ENCODE assay signal across 10 cellular contexts in genomic region chr10:124648131-124648475, GRCh38.
DNase-seq lines count a peak whose midpoint lies in the region; ATAC-seq and TF ChIP-seq lines count a peak whose summit lies in the region.
"Had no signal": no experiment of that assay in that cellular context is flagged by ENCODE, and none has a peak within 500 bp of the region (broad histone marks: within the 10 kb centered on the region; RNA-seq: fewer than 3 reads in every experiment).

No MANE protein-coding gene starts in this region.

- no CpG with 5 or more reads among the region's 7 CpGs for WGBS in right lobe of liver (ENCODE audit: insufficient coverage, low coverage, low lambda C conversion rate, missing lambda C conversion rate)

- H3K36me3 Mint-ChIP-seq in activated CD4-positive, alpha-beta T cell treated with anti-CD3 and anti-CD28 coated beads for 36 hours (ENCODE audit: low read depth), result no peaks in the 10 kb centered on the region
- H3K36me3 Mint-ChIP-seq in activated T-helper 2 cell treated with anti-CD3 and anti-CD28 coated beads, Interferon-gamma antibody, Interleukin-2, Interleukin-4, amounts not matched to agents 10 μg/mL and 5 μg/mL and 100 μg/mL, durations not matched to agents 14 hours and 24 hours and 36 hours (ENCODE audit: low read depth), result peaks cover 18% of the 10 kb centered on the region

- H3K4me1 ChIP-seq in right lobe of liver (peaks cover 0 to 33% (median 2%) of the 10 kb centered on the region in 4 donors), stomach smooth muscle (ENCODE audit: control insufficient read depth, insufficient read depth, low read length) (peaks cover 49% of the 10 kb centered on the region)

- POLR2A ChIA-PET in activated CD4-positive, alpha-beta T cell treated with anti-CD3 and anti-CD28 coated beads for 36 hours (lab: Charles Lee), result interaction anchor here (1.7 kb wide), 1 partner anchor 41 kb away, joined by 7 read pairs; no protein-coding TSS in a partner anchor

- peak overlapping the region; percentile 85 for H3K27ac Mint-ChIP-seq in activated CD4-positive, alpha-beta T cell treated with anti-CD3 and anti-CD28 coated beads for 36 hours
- H3K27ac Mint-ChIP-seq in activated T-helper 2 cell treated with anti-CD3 and anti-CD28 coated beads, Interferon-gamma antibody, Interleukin-2, Interleukin-4, amounts not matched to agents 10 μg/mL and 5 μg/mL and 100 μg/mL, durations not matched to agents 14 hours and 24 hours and 36 hours, result peak overlapping the region; percentile 84

- no peak for TF ChIP-seq CTCF in right lobe of liver (IDR thresholded peaks at IDR 0.05)

- H3K27me3 Mint-ChIP-seq in activated CD4-positive, alpha-beta T cell treated with anti-CD3 and anti-CD28 coated beads for 36 hours, result no peaks in the 10 kb centered on the region
- H3K27me3 Mint-ChIP-seq in activated T-helper 2 cell treated with anti-CD3 and anti-CD28 coated beads, Interferon-gamma antibody, Interleukin-2, Interleukin-4, amounts not matched to agents 10 μg/mL and 5 μg/mL and 100 μg/mL, durations not matched to agents 14 hours and 24 hours and 36 hours (ENCODE audit: low read depth), result no peaks in the 10 kb centered on the region

- peak overlapping the region; percentile 40 for H3K4me3 Mint-ChIP-seq in activated CD4-positive, alpha-beta T cell treated with anti-CD3 and anti-CD28 coated beads for 36 hours
- H3K4me3 Mint-ChIP-seq in activated T-helper 2 cell treated with anti-CD3 and anti-CD28 coated beads, Interferon-gamma antibody, Interleukin-2, Interleukin-4, amounts not matched to agents 10 μg/mL and 5 μg/mL and 100 μg/mL, durations not matched to agents 14 hours and 24 hours and 36 hours (ENCODE audit: low read depth), result peak overlapping the region; percentile 60

- no peaks in the 10 kb centered on the region for H3K27me3 ChIP-seq in right lobe of liver
- H3K27me3 ChIP-seq in stomach smooth muscle (ENCODE audit: control insufficient read depth in 1 of 2, insufficient read depth in 2 of 2, low read length in 2 of 2), result no peaks in the 10 kb centered on the region

- no peak overlapping the region for H3K9ac ChIP-seq in stomach smooth muscle (ENCODE audit: low read length in 2 of 2)

- CTCF ChIA-PET in activated CD4-positive, alpha-beta T cell treated with anti-CD3 and anti-CD28 coated beads for 36 hours (lab: Charles Lee), result interaction anchor here (0.6 to 3.0 kb wide), 12 partner anchors 9 to 93 kb away, joined by 3 to 28 read pairs (median 4); no protein-coding TSS in a partner anchor

- no peak for TF ChIP-seq POLR2A in right lobe of liver (IDR thresholded peaks at IDR 0.05)

- H3K9me3 ChIP-seq in right lobe of liver (no peaks in the 10 kb centered on the region), stomach smooth muscle (ENCODE audit: control insufficient read depth in 2 of 2, low read length in 2 of 2) (no peaks in the 10 kb centered on the region)
- H3K9me3 ChIP-seq: A549 had no signal

- H3K4me3 ChIP-seq in right lobe of liver, result no peak overlapping the region
- no peak overlapping the region for H3K4me3 ChIP-seq in stomach smooth muscle (ENCODE audit: low read length in 2 of 2)
- H3K4me3 ChIP-seq: A549 had no signal

- H3K27ac ChIP-seq in right lobe of liver (peak overlapping the region in 2 of 3 donors; percentile 20 to 53), stomach smooth muscle (ENCODE audit: low read length) (peak overlapping the region; percentile 60)

- peaks cover 78% of the 10 kb centered on the region for H3K4me1 Mint-ChIP-seq in activated CD4-positive, alpha-beta T cell treated with anti-CD3 and anti-CD28 coated beads for 36 hours
- H3K4me1 Mint-ChIP-seq in activated T-helper 2 cell treated with anti-CD3 and anti-CD28 coated beads, Interferon-gamma antibody, Interleukin-2, Interleukin-4, amounts not matched to agents 10 μg/mL and 5 μg/mL and 100 μg/mL, durations not matched to agents 14 hours and 24 hours and 36 hours (ENCODE audit: low read depth), result peaks cover 60% of the 10 kb centered on the region

- ATAC-seq in activated CD4-positive, alpha-beta T cell treated with anti-CD3 and anti-CD28 coated beads for 36 hours, result no peak
- no peak for ATAC-seq in right lobe of liver
- ATAC-seq in HG02763 (IDR thresholded peaks at IDR 0.05; ENCODE audit: unreplicated experiment), result no peak
- ATAC-seq in GM18909 (IDR thresholded peaks at IDR 0.05; ENCODE audit: poor library complexity, unreplicated experiment), result no peak

- intact Hi-C loops in activated CD4-positive, alpha-beta T cell treated with anti-CD3 and anti-CD28 coated beads for 36 hours (cut with DNase I, micrococcal nuclease), result loop anchor here (1.0 to 2.0 kb wide), 4 partner anchors 41 to 93 kb away; no protein-coding TSS in a partner anchor
- intact Hi-C loops in activated T-helper 2 cell treated with anti-CD3 and anti-CD28 coated beads, Interferon-gamma antibody, Interleukin-2, Interleukin-4, amounts not matched to agents 10 μg/mL and 5 μg/mL and 100 μg/mL, durations not matched to agents 14 hours and 24 hours and 36 hours (cut with micrococcal nuclease), result loop anchor here (1.0 to 2.0 kb wide), 3 partner anchors 41 to 93 kb away; no protein-coding TSS in a partner anchor
- intact Hi-C loops in right lobe of liver (cut with DNase I), result no loop called here

- no peaks in the 10 kb centered on the region for H3K36me3 ChIP-seq in right lobe of liver
- no peaks in the 10 kb centered on the region for H3K36me3 ChIP-seq in stomach smooth muscle (ENCODE audit: control insufficient read depth in 2 of 2, insufficient read depth in 2 of 2, low read length in 2 of 2)

- no peaks in the 10 kb centered on the region for H3K9me3 Mint-ChIP-seq in activated CD4-positive, alpha-beta T cell treated with anti-CD3 and anti-CD28 coated beads for 36 hours (ENCODE audit: low read depth)
- no peaks in the 10 kb centered on the region for H3K9me3 Mint-ChIP-seq in activated T-helper 2 cell treated with anti-CD3 and anti-CD28 coated beads, Interferon-gamma antibody, Interleukin-2, Interleukin-4, amounts not matched to agents 10 μg/mL and 5 μg/mL and 100 μg/mL, durations not matched to agents 14 hours and 24 hours and 36 hours

- DNase-seq in activated CD4-positive, alpha-beta T cell treated with anti-CD3 and anti-CD28 coated beads for 36 hours, result no peak
- DNase-seq in activated CD4-positive, alpha-beta T cell treated with anti-CD3 and anti-CD28 coated beads, Interleukin-2, amount 50 U/mL, for 48 hours, result no peak
- DNase-seq in activated T-helper 2 cell treated with anti-CD3 and anti-CD28 coated beads, Interferon-gamma antibody, Interleukin-2, Interleukin-4, amounts not matched to agents 10 μg/mL and 5 μg/mL and 100 μg/mL, durations not matched to agents 14 hours and 24 hours and 36 hours (ENCODE audit: low spot score), result no peak
- DNase-seq in right lobe of liver (no peak), DMS79 treated with DMSO at 0.1 percent for 48 hours (lab: John Stamatoyannopoulos, UW) (no peak)
- DNase-seq: NCI-H526 treated with DMSO at 0.1 percent for 48 hours had no signal

Comparison
In these comparisons a context has a peak if more than half of its experiments do, and no peak if none do; other contexts are left out.
1. intact Hi-C loops: an anchor here in activated CD4-positive, alpha-beta T cell treated with anti-CD3 and anti-CD28 coated beads for 36 hours (1.0 to 2.0 kb wide) and activated T-helper 2 cell treated with anti-CD3 and anti-CD28 coated beads, Interferon-gamma antibody, Interleukin-2, Interleukin-4, amounts not matched to agents 10 μg/mL and 5 μg/mL and 100 μg/mL, durations not matched to agents 14 hours and 24 hours and 36 hours (1.0 to 2.0 kb wide); none called in right lobe of liver.